ENCODE assay signal across 19 cellular contexts in the genomic region with DNA sequence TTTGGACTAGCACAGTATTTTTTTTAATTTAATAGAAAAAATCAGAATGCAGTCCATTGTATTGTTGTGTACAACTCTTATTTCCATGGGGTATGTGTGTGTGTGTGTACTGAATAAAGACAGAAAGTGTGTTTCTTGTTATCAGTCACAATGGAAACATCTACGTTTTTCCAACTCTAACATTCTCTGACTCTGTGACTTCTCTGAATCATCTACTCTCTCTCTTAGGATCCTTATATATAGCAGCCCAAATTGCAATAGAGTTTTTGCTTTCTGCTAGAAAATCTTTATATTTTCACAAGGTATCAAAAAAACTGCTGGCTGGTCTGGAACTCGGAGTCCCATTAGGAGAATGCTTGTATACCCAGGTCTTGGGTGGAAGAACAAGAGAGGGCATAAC.
DNase-seq lines count a peak whose midpoint lies in the region; ATAC-seq, FAIRE-seq and TF ChIP-seq lines count a peak whose summit lies in the region.
"Had no signal": no experiment of that assay in that cellular context is flagged by ENCODE, and none has a peak within 500 bp of the region (broad histone marks: within the 10 kb centered on the region; RNA-seq: fewer than 3 reads in every experiment).

No MANE protein-coding gene starts in this region.

- no peak overlapping the region for H3K27ac ChIP-seq in osteoblast (ENCODE audit: low read depth, low read length)
- H3K27ac ChIP-seq: GM23248 had no signal

- H3K9me3 Mint-ChIP-seq in activated T-cell treated with anti-CD3 and anti-CD28 coated beads, Interleukin-2, amount 50 U/mL, for 72 hours: no peaks in the 10 kb centered on the region
- no peaks in the 10 kb centered on the region for H3K9me3 Mint-ChIP-seq in activated T-helper 17 cell treated with anti-CD3 and anti-CD28 coated beads, Interleukin-2, amount 50 U/mL, for 72 hours

- H3K9me3 ChIP-seq in osteoblast (ENCODE audit: low read depth, low read length): no peaks in the 10 kb centered on the region

- H2AFZ ChIP-seq in osteoblast (ENCODE audit: low read length): no peak overlapping the region
- H2AFZ ChIP-seq: GM23248 had no signal

- peak; percentile 30 for FAIRE-seq in GM12892 (lab: Jason Lieb, UNC)
- FAIRE-seq: GM12891, H1 had no signal

- no peaks in the 10 kb centered on the region for H3K27me3 Mint-ChIP-seq in activated T-cell treated with anti-CD3 and anti-CD28 coated beads, Interleukin-2, amount 50 U/mL, for 72 hours (ENCODE audit: low read depth)
- peaks cover 3% of the 10 kb centered on the region for H3K27me3 Mint-ChIP-seq in activated T-helper 17 cell treated with anti-CD3 and anti-CD28 coated beads, Interleukin-2, amount 50 U/mL, for 72 hours

- ATAC-seq in activated T-cell treated with anti-CD3 and anti-CD28 coated beads, Interleukin-2, amount 50 U/mL, for 72 hours (replicated peaks in 1 of 2): peak; percentile 20 to 56
- peak; percentile 80 for ATAC-seq in activated T-helper 17 cell treated with anti-CD3 and anti-CD28 coated beads, Interleukin-2, amount 50 U/mL, for 72 hours (replicated peaks)
- ATAC-seq in left lobe of liver: no peak

- H3K79me2 ChIP-seq in osteoblast (ENCODE audit: insufficient read depth, low read length): no peaks in the 10 kb centered on the region

- TF ChIP-seq POLR2A in GM12892 (IDR thresholded peaks at IDR 0.05; ENCODE audit: low read depth, low read length): no peak

- H3K36me3 ChIP-seq in osteoblast (ENCODE audit: insufficient read depth, low read length): no peaks in the 10 kb centered on the region

- H3K36me3 Mint-ChIP-seq in activated T-cell treated with anti-CD3 and anti-CD28 coated beads, Interleukin-2, amount 50 U/mL, for 72 hours (ENCODE audit: insufficient read depth in 2 of 2): no peaks in the 10 kb centered on the region
- no peaks in the 10 kb centered on the region for H3K36me3 Mint-ChIP-seq in activated T-helper 17 cell treated with anti-CD3 and anti-CD28 coated beads, Interleukin-2, amount 50 U/mL, for 72 hours (ENCODE audit: low read depth)
- H3K36me3 Mint-ChIP-seq: CD4-positive, alpha-beta memory T cell had no signal

- H4K20me1 ChIP-seq in osteoblast (ENCODE audit: insufficient read depth, low read length): no peaks in the 10 kb centered on the region

- H3K4me3 Mint-ChIP-seq in activated T-cell treated with anti-CD3 and anti-CD28 coated beads, Interleukin-2, amount 50 U/mL, for 72 hours: no peak overlapping the region
- no peak overlapping the region for H3K4me3 Mint-ChIP-seq in activated T-helper 17 cell treated with anti-CD3 and anti-CD28 coated beads, Interleukin-2, amount 50 U/mL, for 72 hours
- H3K4me3 Mint-ChIP-seq: CD4-positive, alpha-beta memory T cell had no signal

- no peak for DNase-seq in activated T-cell treated with anti-CD3 and anti-CD28 coated beads, Interleukin-2, amount 50 U/mL, for 72 hours
- no peak for DNase-seq in activated T-cell treated with anti-CD3 and anti-CD28 coated beads, Interleukin-2, amount 50 U/mL, for 1 hour
- no peak for DNase-seq in GM12892 (ENCODE audit: insufficient read length)
- DNase-seq in osteoblast (ENCODE audit: insufficient read length, low spot score, missing footprints): peak; percentile 77
- no peak for DNase-seq in cortex of kidney (lab: John Stamatoyannopoulos, UW)
- no peak for DNase-seq in left lobe of liver (ENCODE audit: low spot score)
- DNase-seq: C1 segment of cervical spinal cord; Calu3; CD4-positive, alpha-beta memory T cell; COR-L47; DMS53; DMS79 treated with DMSO at 0.1 percent for 48 hours; GF-D8; GM23248; H7; HCEC 1CT had no signal

- no peaks in the 10 kb centered on the region for H3K4me1 Mint-ChIP-seq in activated T-cell treated with anti-CD3 and anti-CD28 coated beads, Interleukin-2, amount 50 U/mL, for 72 hours (ENCODE audit: low read depth)
- H3K4me1 Mint-ChIP-seq in activated T-helper 17 cell treated with anti-CD3 and anti-CD28 coated beads, Interleukin-2, amount 50 U/mL, for 72 hours: no peaks in the 10 kb centered on the region
- H3K4me1 Mint-ChIP-seq: CD4-positive, alpha-beta memory T cell had no signal

- H3K4me3 ChIP-seq in osteoblast (ENCODE audit: insufficient read depth, low read length): no peak overlapping the region
- H3K4me3 ChIP-seq: GM23248 had no signal

- peak overlapping the region; percentile 14 for H3K27ac Mint-ChIP-seq in activated T-cell treated with anti-CD3 and anti-CD28 coated beads, Interleukin-2, amount 50 U/mL, for 72 hours
- H3K27ac Mint-ChIP-seq in activated T-helper 17 cell treated with anti-CD3 and anti-CD28 coated beads, Interleukin-2, amount 50 U/mL, for 72 hours: no peak overlapping the region
- H3K27ac Mint-ChIP-seq: CD4-positive, alpha-beta memory T cell had no signal

- H3K4me2 ChIP-seq in osteoblast (ENCODE audit: insufficient read depth, low read length): no peak overlapping the region

- peaks cover 4% of the 10 kb centered on the region for H3K27me3 ChIP-seq in osteoblast (ENCODE audit: insufficient read depth, low read length)

- H3K4me1 ChIP-seq in osteoblast (ENCODE audit: insufficient read depth, low read length): no peaks in the 10 kb centered on the region

- TF ChIP-seq CTCF in osteoblast (IDR thresholded peaks at IDR 0.05; ENCODE audit: extremely low read depth, low read depth, low read length): no peak
